7 cellular contexts compared by ENCODE assay signal in genomic region chr10:45790689-45791088, GRCh38. TPM values are rescaled to one million over a fixed set of nuclear protein-coding genes. Genes with fewer than 3 reads are reported as not detected.
DNase-seq lines count a peak whose midpoint lies in the region; ATAC-seq and TF ChIP-seq lines count a peak whose summit lies in the region.
"Not testable (repeated sequence)": the region's sequence is repeated elsewhere in the genome, so short reads cannot be mapped to it uniquely, and the experiment has no call there.

No MANE protein-coding gene starts in this region.

- H3K36me3 Mint-ChIP-seq in HFFc6 (ENCODE audit: low read depth) = peaks cover 23% of the 10 kb centered on the region
- H3K36me3 Mint-ChIP-seq in memory B cell = peaks cover 32% of the 10 kb centered on the region

- DNase-seq in DMS 273 treated with DMSO at 0.1 percent for 48 hours (lab: John Stamatoyannopoulos, UW) (peak; percentile 11), HFFc6 (peak; percentile 18), NCI-H1694 (lab: John Stamatoyannopoulos, UW) (peak; percentile 48), SW480 (ENCODE audit: low spot score) (peak; percentile 73), epithelial cell of esophagus (ENCODE audit: low read depth) (peak; percentile 83), foreskin keratinocyte (peak; percentile 77 to 88)
- not testable (repeated sequence) for DNase-seq in memory B cell (ENCODE audit: low spot score in 2 of 2)

- not testable (repeated sequence) for H3K4me3 ChIP-seq in epithelial cell of esophagus (ENCODE audit: low read length)

- H3K9me3 Mint-ChIP-seq in HFFc6, memory B cell: not testable (repeated sequence)

- not testable (repeated sequence) for H3K27me3 Mint-ChIP-seq in HFFc6 (ENCODE audit: insufficient read depth); memory B cell

- not testable (repeated sequence) for H3K4me1 ChIP-seq in foreskin keratinocyte

- H3K4me1 Mint-ChIP-seq in HFFc6 (ENCODE audit: low read depth); memory B cell: not testable (repeated sequence)

- not testable (repeated sequence) for H3K27ac Mint-ChIP-seq in HFFc6
- peak overlapping the region; percentile 35 for H3K27ac Mint-ChIP-seq in memory B cell

- H3K27ac ChIP-seq in foreskin keratinocyte = not testable (repeated sequence)

- ATAC-seq in foreskin keratinocyte = peak; percentile 100
- not testable (repeated sequence) for ATAC-seq in memory B cell (ENCODE audit: low read depth)

- H3K4me3 Mint-ChIP-seq in HFFc6, memory B cell: not testable (repeated sequence)

- TF ChIP-seq CTCF in HFFc6 (IDR thresholded peaks at IDR 0.05); epithelial cell of esophagus (IDR thresholded peaks at IDR 0.05; ENCODE audit: insufficient read depth, low read depth, low read length, missing control alignments); foreskin keratinocyte (conservative IDR thresholded peaks at IDR 0.05): not testable (repeated sequence)

- not testable (repeated sequence) for H3K27me3 ChIP-seq in foreskin keratinocyte

RNA-seq across cellular contexts. Expression of gene AGAP4, which starts 56.6 kb away (rescaled TPM):
- total RNA-seq in HFFc6 (2021; fragmentation: NEBNext Ultra II Directional; extraction: Animal tissue kit (Norgen Biotek cat#: 25700)) = 1 to 10 TPM; 3.5 to 7.4 (median 5.1) TPM
- 4.9 and 7.0 TPM in 2 replicates for total RNA-seq in foreskin keratinocyte
- 2.8 and 3.3 TPM in 2 replicates for polyA plus RNA-seq in foreskin keratinocyte
